In the genomic region with DNA sequence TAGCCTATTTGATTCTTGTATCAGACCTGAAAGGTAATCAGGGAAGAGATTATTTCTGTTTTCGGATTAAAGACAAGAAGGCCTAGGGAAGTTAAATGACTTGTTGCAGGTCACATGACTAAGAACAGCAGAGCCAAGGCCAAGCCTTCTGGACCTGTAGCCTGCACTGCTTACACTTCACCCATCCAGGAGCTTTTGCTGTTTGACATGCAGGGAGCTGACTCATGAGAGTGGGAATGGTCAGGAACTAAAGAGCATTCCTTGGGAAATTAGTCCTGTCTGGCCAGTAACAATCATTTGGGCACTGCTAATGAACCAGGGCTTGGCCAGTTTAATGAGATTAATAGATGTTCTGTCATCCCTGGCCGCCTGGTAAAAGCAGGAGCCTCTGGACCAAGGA, we compare ENCODE assay signal across 11 cellular contexts. TPM values are rescaled to one million over a fixed set of nuclear protein-coding genes. Genes with fewer than 3 reads are reported as not detected.
DNase-seq lines count a peak whose midpoint lies in the region; ATAC-seq and TF ChIP-seq lines count a peak whose summit lies in the region.
"Had no signal": no experiment of that assay in that cellular context is flagged by ENCODE, and none has a peak within 500 bp of the region (broad histone marks: within the 10 kb centered on the region; RNA-seq: fewer than 3 reads in every experiment).

No MANE protein-coding gene starts in this region.

- intact Hi-C loops in sigmoid colon (cut with DNase I): loop anchor here (5.0 kb wide), 1 partner anchor 68 kb away; no protein-coding TSS in a partner anchor

- H3F3A ChIP-seq in GM23248 (ENCODE audit: insufficient read depth): peaks cover 60% of the 10 kb centered on the region

- no peak overlapping the region for H3K4me3 ChIP-seq in GM23248
- no peak overlapping the region for H3K4me3 ChIP-seq in foreskin fibroblast (ENCODE audit: low read depth in 1 of 2, low read length in 2 of 2)
- H3K4me3 ChIP-seq in sigmoid colon: no peak overlapping the region

- H3K36me3 Mint-ChIP-seq in activated naive CD8-positive, alpha-beta T cell: peaks cover 4% of the 10 kb centered on the region

- no peak overlapping the region for H3K4me3 Mint-ChIP-seq in activated naive CD8-positive, alpha-beta T cell

- 65 to 71% methylated on average over 2 of the region's 2 CpGs for WGBS in GM23248 (ENCODE audit: low coverage in 1 of 2, low lambda C conversion rate in 2 of 2, missing lambda C conversion rate in 2 of 2), 2 experiments
- 91 to 95% methylated on average over 2 of the region's 2 CpGs for WGBS in sigmoid colon, 2 donors

- peaks cover 67% of the 10 kb centered on the region for H3K79me2 ChIP-seq in GM23248 (ENCODE audit: insufficient read depth)

- H3K27me3 Mint-ChIP-seq in activated naive CD8-positive, alpha-beta T cell: no peaks in the 10 kb centered on the region

- H3K9ac ChIP-seq in GM23248: no peak overlapping the region

- H2AFZ ChIP-seq in GM23248: no peak overlapping the region

- no peaks in the 10 kb centered on the region for H3K9me3 Mint-ChIP-seq in activated naive CD8-positive, alpha-beta T cell (ENCODE audit: low read depth)

- H3K9me2 ChIP-seq in GM23248 (ENCODE audit: insufficient read depth): no peaks in the 10 kb centered on the region

- peak; percentile 76 for DNase-seq in GM23248
- DNase-seq in foreskin fibroblast: peak; percentile 75 to 85
- no peak for DNase-seq in sigmoid colon
- DNase-seq in activated CD4-positive, alpha-beta T cell treated with anti-CD3 and anti-CD28 coated beads, Interleukin-2, amount 50 U/mL, for 48 hours: no peak
- DNase-seq: activated CD4-positive, alpha-beta T cell treated with anti-CD3 and anti-CD28 coated beads for 1 hour; GF-D8; NCI-H2081 had no signal

- H3K4me2 ChIP-seq in GM23248 (ENCODE audit: unreplicated experiment): peak overlapping the region; percentile 26

- H3K27ac Mint-ChIP-seq in activated naive CD8-positive, alpha-beta T cell: peak overlapping the region; percentile 71

- H3K27me3 ChIP-seq in GM23248 (replicated peaks; ENCODE audit: insufficient read depth) (no peaks in the 10 kb centered on the region), sigmoid colon (no peaks in the 10 kb centered on the region)

- TF ChIP-seq POLR2A in sigmoid colon (IDR thresholded peaks at IDR 0.05): no peak

- in situ Hi-C loops in GM23248 (cut with MboI): no loop called here

- H3K4me1 Mint-ChIP-seq in activated naive CD8-positive, alpha-beta T cell (ENCODE audit: low read depth): peaks cover 65% of the 10 kb centered on the region

- ATAC-seq in HG03571 (IDR thresholded peaks at IDR 0.05; ENCODE audit: unreplicated experiment): no peak
- ATAC-seq in HG03354 (IDR thresholded peaks at IDR 0.05; ENCODE audit: poor library complexity, severe bottlenecking, unreplicated experiment): no peak
- no peak for ATAC-seq in GM19023 (IDR thresholded peaks at IDR 0.05; ENCODE audit: unreplicated experiment)

- no peaks in the 10 kb centered on the region for H3K9me3 ChIP-seq in GM23248 (ENCODE audit: low read depth)
- no peaks in the 10 kb centered on the region for H3K9me3 ChIP-seq in sigmoid colon

- H3K36me3 ChIP-seq in GM23248 (ENCODE audit: low read depth) (no peaks in the 10 kb centered on the region), sigmoid colon (no peaks in the 10 kb centered on the region)

- H4K20me1 ChIP-seq in GM23248 (ENCODE audit: insufficient read depth): peaks cover 7% of the 10 kb centered on the region; the same call in 1 of the 2 replicates

- no peak for TF ChIP-seq CTCF in foreskin fibroblast (IDR thresholded peaks at IDR 0.05; ENCODE audit: low read depth, low read length)
- TF ChIP-seq CTCF in sigmoid colon (IDR thresholded peaks at IDR 0.05): no peak

- H3K27ac ChIP-seq in GM23248 (peak overlapping the region; percentile 21; the same call in 1 of the 2 replicates), sigmoid colon (peak overlapping the region in 3 of 4 donors; percentile 14 to 36 (median 26))

- H3K4me1 ChIP-seq in GM23248 (ENCODE audit: insufficient read depth): peaks cover 58% of the 10 kb centered on the region
- H3K4me1 ChIP-seq in sigmoid colon: peaks cover 0 to 46% (median 30%) of the 10 kb centered on the region in 4 donors

- no peak for TF ChIP-seq EP300 in sigmoid colon (IDR thresholded peaks at IDR 0.05)

RNA-seq across cellular contexts. Expression of gene EIF2S2, which starts 46.8 kb away (rescaled TPM):
- 114 and 138 TPM in 2 replicates for total RNA-seq in GM23248 (2014; rRNA removed; shearing (Covaris generic))
- polyA plus RNA-seq in GM23248 (2016; fragmentation: Nextera tagmentation; extraction: Ambion mirVana): 109 and 114 TPM in 2 replicates
- 10 to 100 TPM; 44.6 to 52.8 (median 47.4) TPM for total RNA-seq in sigmoid colon
- 10 to 100 TPM; 55.3 to 69.8 (median 63.3) TPM for polyA plus RNA-seq in sigmoid colon

Comparison
In these comparisons a context has a peak if more than half of its experiments do, and no peak if none do; other contexts are left out.
1. DNase-seq: peak in GM23248 (single experiment) and foreskin fibroblast (2 of 2); none in sigmoid colon (single experiment) and activated CD4-positive, alpha-beta T cell treated with anti-CD3 and anti-CD28 coated beads, Interleukin-2, amount 50 U/mL, for 48 hours (0 of 2).